ENCODE assay signal across 16 cellular contexts in genomic region chr14:85471156-85471555, GRCh38. TPM values are rescaled to one million over a fixed set of nuclear protein-coding genes. Genes with fewer than 3 reads are reported as not detected.
DNase-seq lines count a peak whose midpoint lies in the region; ATAC-seq and TF ChIP-seq lines count a peak whose summit lies in the region.
"Had no signal": no experiment of that assay in that cellular context is flagged by ENCODE, and none has a peak within 500 bp of the region (broad histone marks: within the 10 kb centered on the region; RNA-seq: fewer than 3 reads in every experiment).

No MANE protein-coding gene starts in this region.

- H3K79me2 ChIP-seq in ACC112 (ENCODE audit: control insufficient read depth, insufficient read depth, low read length, unreplicated experiment) (no peaks in the 10 kb centered on the region), hepatocyte (no peaks in the 10 kb centered on the region)
- H3K79me2 ChIP-seq: parathyroid adenoma had no signal

- H3K9me3 ChIP-seq in hepatocyte (ENCODE audit: low read depth): no peaks in the 10 kb centered on the region
- no peaks in the 10 kb centered on the region for H3K9me3 ChIP-seq in right lobe of liver
- H3K9me3 ChIP-seq: spleen had no signal

- H3K4me1 ChIP-seq in ACC112 (ENCODE audit: control insufficient read depth, insufficient read depth, low read length, unreplicated experiment) (peaks cover 32% of the 10 kb centered on the region), hepatocyte (ENCODE audit: insufficient read depth) (peaks cover 18% of the 10 kb centered on the region), right lobe of liver (no peaks in the 10 kb centered on the region)
- H3K4me1 ChIP-seq: parathyroid adenoma, spleen had no signal

- no peak for TF ChIP-seq POLR2A in right lobe of liver (IDR thresholded peaks at IDR 0.05)

- peak; percentile 9 to 33 for DNase-seq in Kasumi-1 (lab: John Stamatoyannopoulos, UW)
- DNase-seq in astrocyte of the spinal cord (ENCODE audit: low read depth, low spot score): peak; percentile 73
- DNase-seq in hepatocyte (ENCODE audit: low spot score): no peak
- no peak for DNase-seq in activated CD4-positive, alpha-beta T cell treated with anti-CD3 and anti-CD28 coated beads for 4 hours
- no peak for DNase-seq in occipital lobe (lab: John Stamatoyannopoulos, UW)
- DNase-seq in right lobe of liver: no peak
- DNase-seq: 8988T; activated CD4-positive, CD25-positive, alpha-beta regulatory T cell; COR-L47; RPMI8226; spleen; stimulated activated naive B cell treated with anti-CD40 and anti-IgM and Interleukin-4, amounts not matched to agents 10 μg/mL and 1 μg/mL and 100 μg/mL, for 72 hours had no signal

- H3K4me3 ChIP-seq in ACC112 (ENCODE audit: low read depth, low read length) (no peak overlapping the region), astrocyte of the spinal cord (ENCODE audit: low read depth, low read length) (no peak overlapping the region), hepatocyte (no peak overlapping the region), right lobe of liver (no peak overlapping the region)
- H3K4me3 ChIP-seq: spleen had no signal

- ATAC-seq in HG03460 (IDR thresholded peaks at IDR 0.05; ENCODE audit: unreplicated experiment) (no peak), right lobe of liver (no peak)
- ATAC-seq: stimulated activated naive B cell treated with anti-CD40 and anti-IgM and Interleukin-4, amounts not matched to agents 10 μg/mL and 1 μg/mL and 100 μg/mL, for 72 hours had no signal

- in situ Hi-C loops in astrocyte of the spinal cord (cut with HindIII; ENCODE audit: low sequenced_read_pairs): no loop called here

- H3K36me3 ChIP-seq in ACC112 (ENCODE audit: insufficient read depth, low read length) (no peaks in the 10 kb centered on the region), hepatocyte (replicated peaks; ENCODE audit: insufficient read depth, low read depth) (no peaks in the 10 kb centered on the region), right lobe of liver (no peaks in the 10 kb centered on the region)
- H3K36me3 ChIP-seq: spleen had no signal

- peak overlapping the region; percentile 48 for H3K27ac ChIP-seq in ACC112 (ENCODE audit: low read depth, low read length)
- peak overlapping the region; percentile 14 for H3K27ac ChIP-seq in hepatocyte
- no peak overlapping the region for H3K27ac ChIP-seq in right lobe of liver
- H3K27ac ChIP-seq: parathyroid adenoma, spleen had no signal

- no peak overlapping the region for H3K4me2 ChIP-seq in hepatocyte

- H2AFZ ChIP-seq in ACC112 (ENCODE audit: low read length, unreplicated experiment): peak overlapping the region; percentile 41
- no peak overlapping the region for H2AFZ ChIP-seq in hepatocyte
- H2AFZ ChIP-seq: parathyroid adenoma had no signal

- intact Hi-C loops in right lobe of liver (cut with DNase I): no loop called here

- TF ChIP-seq CTCF in astrocyte of the spinal cord (IDR thresholded peaks at IDR 0.05; ENCODE audit: low read depth, low read length): no peak
- no peak for TF ChIP-seq CTCF in hepatocyte (IDR thresholded peaks at IDR 0.05; ENCODE audit: poor library complexity)
- no peak for TF ChIP-seq CTCF in right lobe of liver (IDR thresholded peaks at IDR 0.05)

- H4K20me1 ChIP-seq in hepatocyte (ENCODE audit: insufficient read depth, poor library complexity, severe bottlenecking): no peaks in the 10 kb centered on the region

- H3K9me2 ChIP-seq in hepatocyte (replicated peaks; ENCODE audit: insufficient read depth): no peaks in the 10 kb centered on the region

- H3K27me3 ChIP-seq in ACC112 (ENCODE audit: insufficient read depth, low read length): no peaks in the 10 kb centered on the region
- no peaks in the 10 kb centered on the region for H3K27me3 ChIP-seq in hepatocyte
- no peaks in the 10 kb centered on the region for H3K27me3 ChIP-seq in right lobe of liver
- H3K27me3 ChIP-seq: spleen had no signal

RNA-seq across cellular contexts. Expression of gene FLRT2, which starts 58.8 kb away (rescaled TPM):
- total RNA-seq in hepatocyte (42.3 and 48.0 TPM in 2 replicates), occipital lobe (154 TPM), right lobe of liver (1 to 10 TPM in 5 of 6 experiments, under 1 TPM in 1; 0.12 to 4.1 (median 2.0) TPM)
- 31.3 and 32.9 TPM in 2 replicates for polyA plus RNA-seq in hepatocyte
- polyA plus RNA-seq: IgD-negative memory B cell had no signal

Comparison
In these comparisons a context has a peak if more than half of its experiments do, and no peak if none do; other contexts are left out.
1. H3K27ac ChIP-seq: peak in ACC112 (single experiment) and hepatocyte (single experiment); none in right lobe of liver (0 of 3).
2. DNase-seq: peak in Kasumi-1 (2 of 2) and astrocyte of the spinal cord (single experiment); none in hepatocyte (single experiment), activated CD4-positive, alpha-beta T cell treated with anti-CD3 and anti-CD28 coated beads for 4 hours (0 of 2), occipital lobe (single experiment) and right lobe of liver (0 of 3).